In genomic region chr16:11794991-11795886, GRCh38 we compare ENCODE assay signal across 8 cellular contexts.
DNase-seq lines count a peak whose midpoint lies in the region; ATAC-seq and TF ChIP-seq lines count a peak whose summit lies in the region.

No MANE protein-coding gene starts in this region.

- ATAC-seq in GM18517 (IDR thresholded peaks at IDR 0.05; ENCODE audit: unreplicated experiment), result no peak
- ATAC-seq in GM21515 (IDR thresholded peaks at IDR 0.05; ENCODE audit: unreplicated experiment), result no peak

- H3K27me3 ChIP-seq in HUES48 (ENCODE audit: control insufficient read depth, insufficient read depth, low read length), result no peaks in the 10 kb centered on the region
- no peaks in the 10 kb centered on the region for H3K27me3 ChIP-seq in brain microvascular endothelial cell (replicated peaks)
- H3K27me3 ChIP-seq in muscle layer of colon (ENCODE audit: control insufficient read depth in 1 of 2, insufficient read depth in 2 of 2, low read length in 2 of 2), result no peaks in the 10 kb centered on the region

- peak; percentile 29 for DNase-seq in AG08395 (ENCODE audit: low spot score)
- no peak for DNase-seq in brain microvascular endothelial cell
- DNase-seq in activated CD4-positive, CD25-positive, alpha-beta regulatory T cell (lab: John Stamatoyannopoulos, UW), result no peak
- no peak for DNase-seq in OCI-M1 (lab: John Stamatoyannopoulos, UW)

- no peak overlapping the region for H3K27ac ChIP-seq in HUES48 (ENCODE audit: low read depth, low read length)
- H3K27ac ChIP-seq in brain microvascular endothelial cell, result peak overlapping the region; percentile 89
- peak overlapping the region; percentile 96 for H3K27ac ChIP-seq in muscle layer of colon (ENCODE audit: low read depth, low read length)

- in situ Hi-C loops in brain microvascular endothelial cell (cut with HindIII; ENCODE audit: low pct_ligation_motif_present, low sequenced_read_pairs), result no loop called here

- H3K36me3 ChIP-seq in HUES48 (ENCODE audit: control insufficient read depth, insufficient read depth, low read length) (peaks cover 16% of the 10 kb centered on the region), brain microvascular endothelial cell (replicated peaks) (peaks cover 9% of the 10 kb centered on the region), muscle layer of colon (ENCODE audit: insufficient read depth, low read length) (no peaks in the 10 kb centered on the region)

- H3K9ac ChIP-seq in HUES48 (ENCODE audit: low read depth, low read length) (no peak overlapping the region), muscle layer of colon (ENCODE audit: low read length) (no peak overlapping the region)

- H3K9me3 ChIP-seq in HUES48 (ENCODE audit: control insufficient read depth, insufficient read depth, low read length) (no peaks in the 10 kb centered on the region), muscle layer of colon (ENCODE audit: low read length) (no peaks in the 10 kb centered on the region)

- H3K4me3 ChIP-seq in HUES48 (ENCODE audit: low read depth, low read length), result peak overlapping the region; percentile 91; the same call in 1 of the 2 replicates
- peak overlapping the region; percentile 88 for H3K4me3 ChIP-seq in brain microvascular endothelial cell (ENCODE audit: low read depth, low read length)
- H3K4me3 ChIP-seq in muscle layer of colon (ENCODE audit: low read depth in 1 of 2, low read length in 2 of 2), result peak overlapping the region; percentile 75 to 89

- TF ChIP-seq CTCF in brain microvascular endothelial cell (IDR thresholded peaks at IDR 0.05; ENCODE audit: low read depth, low read length, missing control alignments), result no peak

- H3K4me1 ChIP-seq in HUES48 (ENCODE audit: control insufficient read depth, insufficient read depth, low read length) (peaks cover 9% of the 10 kb centered on the region; the same call in 1 of the 2 replicates), muscle layer of colon (ENCODE audit: insufficient read depth, low read length) (peaks cover 54% of the 10 kb centered on the region)
